ENCODE assay signal across 8 cellular contexts in the genomic region with DNA sequence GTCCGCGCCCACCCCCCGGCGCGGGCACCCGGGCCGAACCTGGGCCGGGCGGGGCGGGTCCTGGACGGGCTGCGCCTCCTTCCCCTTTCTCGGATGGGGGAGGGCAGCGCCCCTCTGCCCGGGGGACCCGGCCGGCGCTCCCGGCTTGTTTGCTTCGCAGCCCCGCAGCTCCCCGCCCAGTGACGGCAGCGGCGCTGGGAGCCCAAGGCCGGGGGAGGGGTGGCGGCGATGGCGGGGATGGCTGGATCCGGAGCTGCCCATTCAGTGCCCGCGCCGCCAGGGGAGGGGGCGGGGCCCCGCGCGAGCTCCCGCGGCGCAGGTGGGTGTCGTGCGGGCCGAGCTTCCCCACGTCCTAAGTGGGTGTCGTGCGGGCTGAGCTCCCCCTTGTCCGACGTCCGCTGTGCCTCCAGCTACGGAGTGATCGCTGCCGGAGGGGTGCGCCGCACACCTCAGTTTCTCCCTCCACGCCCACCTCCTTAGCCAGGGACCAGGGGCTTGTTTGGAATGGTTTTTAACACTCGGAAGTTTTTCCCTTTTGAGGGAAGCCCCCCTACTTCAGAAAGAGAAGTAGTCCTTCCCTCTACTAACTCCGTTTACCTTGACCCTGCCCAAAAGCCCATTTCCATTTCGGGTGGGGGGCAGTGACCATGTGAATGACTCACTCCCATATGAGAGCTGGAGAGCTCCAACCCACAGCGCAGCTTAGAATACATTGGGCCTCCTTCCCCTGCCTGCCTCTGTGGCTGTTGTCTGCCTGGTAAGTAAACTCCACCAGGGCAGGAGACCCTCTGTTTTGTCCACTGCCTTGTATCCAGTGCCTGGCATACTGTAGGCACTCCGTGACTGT. TPM values are rescaled to one million over a fixed set of nuclear protein-coding genes. Genes with fewer than 3 reads are reported as not detected.
A peak's percentile ranks its signal among the peaks of the same experiment; 100 is the strongest.
DNase-seq lines count a peak whose midpoint lies in the region; ATAC-seq and TF ChIP-seq lines count a peak whose summit lies in the region.

No MANE protein-coding gene starts in this region.

- peak overlapping the region; percentile 56 for H3K4me3 ChIP-seq in HL-60 (replicated peaks; ENCODE audit: insufficient read depth, low read length)
- peak overlapping the region; percentile 94 to 95 for H3K4me3 ChIP-seq in body of pancreas
- peak overlapping the region; percentile 68 for H3K4me3 ChIP-seq in iPS-18a (ENCODE audit: low read length)
- peak overlapping the region; percentile 92 for H3K4me3 ChIP-seq in skeletal muscle cell (ENCODE audit: low read depth, low read length)

- TF ChIP-seq CTCF in HL-60 (IDR thresholded peaks at IDR 0.05; ENCODE audit: insufficient read depth, low read length) (no peak), body of pancreas (IDR thresholded peaks at IDR 0.05) (peak in 1 of 7 experiments; percentile 17)

- peak; percentile 66 for ATAC-seq in body of pancreas

- 2 to 4% methylated on average over 29 to 59 of the region's 60 CpGs for WGBS in body of pancreas, 2 donors

- DNase-seq in DMS 273 (lab: John Stamatoyannopoulos, UW; ENCODE audit: unreplicated experiment) (peak; percentile 69), DMS 273 treated with DMSO at 0.1 percent for 48 hours (lab: John Stamatoyannopoulos, UW) (no peak), HL-60 (ENCODE audit: low read depth in 1 of 2, low spot score in 1 of 2) (peak; percentile 18 to 47), T-helper 2 cell (peak; percentile 31 to 58 (median 45)), body of pancreas (peak; percentile 65 to 80 (median 72)), skeletal muscle cell (ENCODE audit: low read depth) (no peak), NCI-H524 treated with DMSO at 0.1 percent for 48 hours (lab: John Stamatoyannopoulos, UW) (no peak)

- intact Hi-C loops in body of pancreas (cut with DNase I): no loop called here

- H3K9ac ChIP-seq in iPS-18a (ENCODE audit: low read length): peak overlapping the region; percentile 37

- H3K9me3 ChIP-seq in body of pancreas (no peaks in the 10 kb centered on the region), iPS-18a (ENCODE audit: control insufficient read depth, low read depth, low read length) (no peaks in the 10 kb centered on the region)

- TF ChIP-seq POLR2A in body of pancreas (IDR thresholded peaks at IDR 0.05): peak; percentile 36 to 60 (median 37)

- H3K27me3 ChIP-seq in HL-60 (ENCODE audit: insufficient read depth, poor library complexity, severe bottlenecking): no peaks in the 10 kb centered on the region
- H3K27me3 ChIP-seq in body of pancreas: no peaks in the 10 kb centered on the region
- H3K27me3 ChIP-seq in iPS-18a (ENCODE audit: control insufficient read depth, insufficient read depth, low read length): no peaks in the 10 kb centered on the region

- H3K36me3 ChIP-seq in body of pancreas (replicated peaks in 1 of 2; ENCODE audit: insufficient read depth in 1 of 2, low read depth in 2 of 2) (peaks cover 0 to 10% of the 10 kb centered on the region in 2 donors), iPS-18a (ENCODE audit: control insufficient read depth, low read depth, low read length) (peaks cover 26% of the 10 kb centered on the region)

- H3K4me1 ChIP-seq in body of pancreas: peaks cover 19% of the 10 kb centered on the region
- peaks cover 18% of the 10 kb centered on the region for H3K4me1 ChIP-seq in iPS-18a (ENCODE audit: control insufficient read depth, low read depth, low read length)

- H3K27ac ChIP-seq in HL-60 (replicated peaks) (no peak overlapping the region), body of pancreas (peak overlapping the region; percentile 68 to 88 (median 82)), iPS-18a (ENCODE audit: low read length) (no peak overlapping the region)

RNA-seq across cellular contexts. Expression of a gene that starts 0.7 kb away (rescaled TPM):
- 10 to 100 TPM; 32.7 to 77.5 TPM for total RNA-seq in body of pancreas

RNA-seq across cellular contexts. Expression of a gene that starts 1.8 kb away (rescaled TPM):
- total RNA-seq in body of pancreas: 10 to 100 TPM; 24.9 to 59.3 TPM

RNA-seq across cellular contexts. Expression of a gene that starts 34.3 kb away (rescaled TPM):
- total RNA-seq in body of pancreas: 1 to 10 TPM; 4.6 to 9.3 TPM

RNA-seq across cellular contexts. Expression of a gene that starts 34.4 kb away (rescaled TPM):
- 10 to 100 TPM; 12.5 to 22.1 TPM for total RNA-seq in body of pancreas

Comparison
In these comparisons a context has a peak if more than half of its experiments do, and no peak if none do; other contexts are left out.
1. DNase-seq: peak in DMS 273 (single experiment), HL-60 (2 of 2), T-helper 2 cell (5 of 5) and body of pancreas (4 of 4); none in DMS 273 treated with DMSO at 0.1 percent for 48 hours (single experiment), skeletal muscle cell (single experiment) and NCI-H524 treated with DMSO at 0.1 percent for 48 hours (single experiment).
2. H3K27ac ChIP-seq: peak in body of pancreas (4 of 4); none in HL-60 (single experiment) and iPS-18a (single experiment).
3. Peak in every context shown above with its lines, with median percentiles within 50 percentile points of each other: H3K4me3 ChIP-seq.